ENCODE assay signal across 27 cellular contexts in the genomic region with DNA sequence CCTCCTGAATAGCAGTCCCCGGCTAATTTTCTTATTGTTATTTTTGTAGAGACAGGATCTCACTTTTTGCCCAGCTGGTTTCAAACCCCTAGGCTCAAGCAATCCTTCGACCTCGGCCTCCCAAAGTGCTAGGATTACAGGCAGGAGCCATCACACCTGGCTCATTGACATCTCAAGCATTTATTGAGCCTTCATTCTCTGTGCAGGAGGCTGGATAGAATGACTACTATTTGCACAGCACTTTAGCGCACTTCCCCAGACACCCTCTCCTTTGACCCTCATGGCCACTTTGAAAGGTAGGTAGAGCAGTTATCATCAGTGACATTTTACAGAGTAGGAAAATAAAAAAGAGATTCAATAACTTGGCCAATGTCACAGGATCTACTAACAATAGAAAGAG.
DNase-seq lines count a peak whose midpoint lies in the region; ATAC-seq and TF ChIP-seq lines count a peak whose summit lies in the region.
"Had no signal": no experiment of that assay in that cellular context is flagged by ENCODE, and none has a peak within 500 bp of the region (broad histone marks: within the 10 kb centered on the region; RNA-seq: fewer than 3 reads in every experiment).

No MANE protein-coding gene starts in this region.

- H3K27me3 Mint-ChIP-seq in activated naive CD4-positive, alpha-beta T cell treated with anti-CD3 and anti-CD28 coated beads, Interleukin-2, amount 50 U/mL, for 24 hours: no peaks in the 10 kb centered on the region
- no peaks in the 10 kb centered on the region for H3K27me3 Mint-ChIP-seq in activated CD8-positive, alpha-beta T cell treated with anti-CD3 and anti-CD28 coated beads, Interleukin-2, amount 10 ng/mL, durations not matched to agents 7 days and 5 days (ENCODE audit: low read depth)
- H3K27me3 Mint-ChIP-seq: CD4-positive, alpha-beta T cell; IgD-negative memory B cell had no signal

- no peak overlapping the region for H3K9ac ChIP-seq in smooth muscle cell (ENCODE audit: low read depth)

- ATAC-seq in activated naive CD4-positive, alpha-beta T cell treated with anti-CD3 and anti-CD28 coated beads, Interleukin-2, amount 50 U/mL, for 72 hours: no peak
- no peak for ATAC-seq in activated CD8-positive, alpha-beta T cell treated with anti-CD3 and anti-CD28 coated beads, Interleukin-2, amount 10 ng/mL, durations not matched to agents 7 days and 5 days
- ATAC-seq: activated T-cell treated with anti-CD3 and anti-CD28 coated beads, Interleukin-2, amount 50 U/mL, for 72 hours; left lobe of liver; sciatic nerve had no signal

- no peaks in the 10 kb centered on the region for H3K27me3 ChIP-seq in smooth muscle cell (ENCODE audit: low read depth)
- H3K27me3 ChIP-seq in Peyer's patch: no peaks in the 10 kb centered on the region
- H3K27me3 ChIP-seq: stomach, vagina had no signal

- no peak overlapping the region for H2AFZ ChIP-seq in smooth muscle cell (ENCODE audit: low read depth)

- no peaks in the 10 kb centered on the region for H3F3A ChIP-seq in smooth muscle cell (ENCODE audit: low read depth)

- H3K4me1 ChIP-seq in smooth muscle cell (ENCODE audit: low read depth): no peaks in the 10 kb centered on the region
- no peaks in the 10 kb centered on the region for H3K4me1 ChIP-seq in Peyer's patch
- H3K4me1 ChIP-seq: vagina had no signal

- peak overlapping the region; percentile 23 for H3K27ac Mint-ChIP-seq in activated naive CD4-positive, alpha-beta T cell treated with anti-CD3 and anti-CD28 coated beads, Interleukin-2, amount 50 U/mL, for 24 hours
- H3K27ac Mint-ChIP-seq in activated naive CD4-positive, alpha-beta T cell treated with anti-CD3 and anti-CD28 coated beads, Interleukin-2, amount 50 U/mL, for 72 hours: no peak overlapping the region
- H3K27ac Mint-ChIP-seq in activated CD8-positive, alpha-beta T cell treated with anti-CD3 and anti-CD28 coated beads, Interleukin-2, amount 10 ng/mL, durations not matched to agents 7 days and 5 days: no peak overlapping the region
- H3K27ac Mint-ChIP-seq: activated T-cell treated with anti-CD3 and anti-CD28 coated beads, Interleukin-2, amount 50 U/mL, for 72 hours; CD4-positive, alpha-beta T cell; IgD-negative memory B cell had no signal

- no peaks in the 10 kb centered on the region for H4K20me1 ChIP-seq in smooth muscle cell (ENCODE audit: low read depth)

- H3K4me2 ChIP-seq in smooth muscle cell: no peak overlapping the region

- H3K4me3 Mint-ChIP-seq in activated naive CD4-positive, alpha-beta T cell treated with anti-CD3 and anti-CD28 coated beads, Interleukin-2, amount 50 U/mL, for 24 hours: no peak overlapping the region
- no peak overlapping the region for H3K4me3 Mint-ChIP-seq in activated CD8-positive, alpha-beta T cell treated with anti-CD3 and anti-CD28 coated beads, Interleukin-2, amount 10 ng/mL, durations not matched to agents 7 days and 5 days
- H3K4me3 Mint-ChIP-seq: activated T-cell treated with anti-CD3 and anti-CD28 coated beads, Interleukin-2, amount 50 U/mL, for 72 hours; CD4-positive, alpha-beta T cell; IgD-negative memory B cell had no signal

- H3K79me2 ChIP-seq in smooth muscle cell (ENCODE audit: low read depth): no peaks in the 10 kb centered on the region

- H3K36me3 Mint-ChIP-seq in activated naive CD4-positive, alpha-beta T cell treated with anti-CD3 and anti-CD28 coated beads, Interleukin-2, amount 50 U/mL, for 24 hours: no peaks in the 10 kb centered on the region
- peaks cover 0 to 5% of the 10 kb centered on the region in 2 donors for H3K36me3 Mint-ChIP-seq in activated naive CD4-positive, alpha-beta T cell treated with anti-CD3 and anti-CD28 coated beads, Interleukin-2, amount 50 U/mL, for 72 hours
- H3K36me3 Mint-ChIP-seq in activated CD8-positive, alpha-beta T cell treated with anti-CD3 and anti-CD28 coated beads, Interleukin-2, amount 10 ng/mL, durations not matched to agents 7 days and 5 days (ENCODE audit: low read depth): no peaks in the 10 kb centered on the region

- CTCF ChIA-PET in activated CD8-positive, alpha-beta T cell treated with anti-CD3 and anti-CD28 coated beads, Interleukin-2, amount 10 ng/mL, durations not matched to agents 7 days and 5 days (lab: Charles Lee): no interaction called here

- 82% methylated on average over 4 of the region's 4 CpGs for WGBS in smooth muscle cell (ENCODE audit: low lambda C conversion rate)

- no peaks in the 10 kb centered on the region for H3K36me3 ChIP-seq in smooth muscle cell (ENCODE audit: low read depth)
- H3K36me3 ChIP-seq in Peyer's patch: no peaks in the 10 kb centered on the region
- H3K36me3 ChIP-seq: prostate gland, stomach, vagina had no signal

- DNase-seq in activated naive CD4-positive, alpha-beta T cell treated with anti-CD3 and anti-CD28 coated beads, Interleukin-2, amount 50 U/mL, for 72 hours (ENCODE audit: low spot score in 2 of 2): no peak
- DNase-seq in NCI-H345 (lab: John Stamatoyannopoulos, UW) (peak; percentile 45), SHP77 (lab: John Stamatoyannopoulos, UW) (peak; percentile 48 to 62), smooth muscle cell (lab: John Stamatoyannopoulos, UW; ENCODE audit: unreplicated experiment) (no peak), Peyer's patch (no peak), T-helper 2 cell (no peak)
- DNase-seq in activated CD8-positive, alpha-beta T cell treated with anti-CD3 and anti-CD28 coated beads, Interleukin-2, amount 10 ng/mL, durations not matched to agents 7 days and 5 days: no peak
- DNase-seq: activated CD4-positive, CD25-positive, alpha-beta regulatory T cell; activated T-cell treated with anti-CD3 and anti-CD28 coated beads, Interleukin-2, amount 50 U/mL, for 72 hours; CD4-positive, alpha-beta T cell; central memory CD4-positive, alpha-beta T cell; cortex of kidney; effector memory CD4-positive, alpha-beta T cell; mesendoderm; NCI-H2171; NCI-H526 treated with DMSO at 0.1 percent for 48 hours; RPMI8226; stimulated activated CD4-positive, alpha-beta T cell treated with anti-CD3 and anti-CD28 coated beads, Interleukin-12 subunit alpha, Interleukin-12 subunit beta, amount 100 ng/mL, for 4 hours; stimulated activated CD4-positive, alpha-beta T cell treated with anti-CD3 and anti-CD28 coated beads, Interleukin-2, amount 100 ng/mL, for 48 hours; stomach; T-helper 1 cell had no signal

- H3K27ac ChIP-seq in smooth muscle cell (ENCODE audit: low read depth) (peak overlapping the region; percentile 57), Peyer's patch (no peak overlapping the region)
- H3K27ac ChIP-seq: prostate gland, stomach, vagina had no signal

- peaks cover 8% of the 10 kb centered on the region for H3K4me1 Mint-ChIP-seq in activated naive CD4-positive, alpha-beta T cell treated with anti-CD3 and anti-CD28 coated beads, Interleukin-2, amount 50 U/mL, for 24 hours
- H3K4me1 Mint-ChIP-seq in activated CD8-positive, alpha-beta T cell treated with anti-CD3 and anti-CD28 coated beads, Interleukin-2, amount 10 ng/mL, durations not matched to agents 7 days and 5 days (ENCODE audit: low read depth): peaks cover 6% of the 10 kb centered on the region
- H3K4me1 Mint-ChIP-seq: IgD-negative memory B cell had no signal

- no peak for TF ChIP-seq CTCF in smooth muscle cell (IDR thresholded peaks at IDR 0.05; ENCODE audit: borderline replicate concordance, insufficient read depth, poor library complexity, severe bottlenecking)
- TF ChIP-seq CTCF in Peyer's patch (IDR thresholded peaks at IDR 0.05): no peak

- POLR2A ChIA-PET in activated CD8-positive, alpha-beta T cell treated with anti-CD3 and anti-CD28 coated beads, Interleukin-2, amount 10 ng/mL, durations not matched to agents 7 days and 5 days (lab: Charles Lee): no interaction called here

- H3K9me3 ChIP-seq in smooth muscle cell (replicated peaks; ENCODE audit: low read depth): no peaks in the 10 kb centered on the region
- no peaks in the 10 kb centered on the region for H3K9me3 ChIP-seq in Peyer's patch
- H3K9me3 ChIP-seq: prostate gland, stomach, vagina had no signal

- H3K9me3 Mint-ChIP-seq in activated naive CD4-positive, alpha-beta T cell treated with anti-CD3 and anti-CD28 coated beads, Interleukin-2, amount 50 U/mL, for 24 hours: no peaks in the 10 kb centered on the region
- H3K9me3 Mint-ChIP-seq in activated naive CD4-positive, alpha-beta T cell treated with anti-CD3 and anti-CD28 coated beads, Interleukin-2, amount 50 U/mL, for 72 hours: no peaks in the 10 kb centered on the region
- no peaks in the 10 kb centered on the region for H3K9me3 Mint-ChIP-seq in activated CD8-positive, alpha-beta T cell treated with anti-CD3 and anti-CD28 coated beads, Interleukin-2, amount 10 ng/mL, durations not matched to agents 7 days and 5 days (ENCODE audit: insufficient read depth)
- H3K9me3 Mint-ChIP-seq: activated T-cell treated with anti-CD3 and anti-CD28 coated beads, Interleukin-2, amount 50 U/mL, for 72 hours; CD4-positive, alpha-beta T cell; IgD-negative memory B cell had no signal

- no peak overlapping the region for H3K4me3 ChIP-seq in smooth muscle cell
- no peak overlapping the region for H3K4me3 ChIP-seq in Peyer's patch
- H3K4me3 ChIP-seq: prostate gland, stomach, vagina had no signal

- TF ChIP-seq POLR2A in Peyer's patch (IDR thresholded peaks at IDR 0.05): no peak

Comparison
In these comparisons a context has a peak if more than half of its experiments do, and no peak if none do; other contexts are left out.
1. DNase-seq: peak in NCI-H345 (single experiment) and SHP77 (2 of 2); none in activated naive CD4-positive, alpha-beta T cell treated with anti-CD3 and anti-CD28 coated beads, Interleukin-2, amount 50 U/mL, for 72 hours (0 of 2), smooth muscle cell (single experiment), activated CD8-positive, alpha-beta T cell treated with anti-CD3 and anti-CD28 coated beads, Interleukin-2, amount 10 ng/mL, durations not matched to agents 7 days and 5 days (single experiment), Peyer's patch (0 of 3) and T-helper 2 cell (0 of 5).